Comparison of ENCODE assay signal across 1 cellular context in the genomic region with DNA sequence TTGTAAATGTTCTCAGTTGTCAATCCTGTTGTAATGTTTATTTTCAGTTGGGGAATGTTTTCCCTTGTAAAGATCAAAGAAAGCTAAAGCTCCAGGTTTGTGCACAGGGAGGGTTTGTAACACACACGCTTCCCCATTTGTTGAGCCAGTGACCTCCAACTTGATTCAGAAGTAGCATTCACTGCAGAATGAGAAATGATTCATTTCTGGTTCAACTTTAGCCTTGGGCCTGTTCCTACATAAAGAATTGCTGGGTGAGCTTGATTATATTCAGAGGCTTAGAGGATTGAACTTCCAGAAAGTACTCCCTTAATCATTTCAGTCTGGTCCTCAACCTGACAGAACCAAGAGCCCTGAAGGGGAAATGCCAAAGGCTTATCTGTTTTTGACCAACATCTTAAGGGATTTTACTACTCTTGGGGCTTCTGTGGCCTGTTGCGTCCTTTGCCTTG.
TF ChIP-seq lines count a peak whose summit lies in the region.

No MANE protein-coding gene starts in this region.

TF ChIP-seq in HepG2, 621 proteins besides CTCF, POLR2A, EP300 and RAD21 (continued from another document and continues in another):
- TF ChIP-seq, protein P1, sequence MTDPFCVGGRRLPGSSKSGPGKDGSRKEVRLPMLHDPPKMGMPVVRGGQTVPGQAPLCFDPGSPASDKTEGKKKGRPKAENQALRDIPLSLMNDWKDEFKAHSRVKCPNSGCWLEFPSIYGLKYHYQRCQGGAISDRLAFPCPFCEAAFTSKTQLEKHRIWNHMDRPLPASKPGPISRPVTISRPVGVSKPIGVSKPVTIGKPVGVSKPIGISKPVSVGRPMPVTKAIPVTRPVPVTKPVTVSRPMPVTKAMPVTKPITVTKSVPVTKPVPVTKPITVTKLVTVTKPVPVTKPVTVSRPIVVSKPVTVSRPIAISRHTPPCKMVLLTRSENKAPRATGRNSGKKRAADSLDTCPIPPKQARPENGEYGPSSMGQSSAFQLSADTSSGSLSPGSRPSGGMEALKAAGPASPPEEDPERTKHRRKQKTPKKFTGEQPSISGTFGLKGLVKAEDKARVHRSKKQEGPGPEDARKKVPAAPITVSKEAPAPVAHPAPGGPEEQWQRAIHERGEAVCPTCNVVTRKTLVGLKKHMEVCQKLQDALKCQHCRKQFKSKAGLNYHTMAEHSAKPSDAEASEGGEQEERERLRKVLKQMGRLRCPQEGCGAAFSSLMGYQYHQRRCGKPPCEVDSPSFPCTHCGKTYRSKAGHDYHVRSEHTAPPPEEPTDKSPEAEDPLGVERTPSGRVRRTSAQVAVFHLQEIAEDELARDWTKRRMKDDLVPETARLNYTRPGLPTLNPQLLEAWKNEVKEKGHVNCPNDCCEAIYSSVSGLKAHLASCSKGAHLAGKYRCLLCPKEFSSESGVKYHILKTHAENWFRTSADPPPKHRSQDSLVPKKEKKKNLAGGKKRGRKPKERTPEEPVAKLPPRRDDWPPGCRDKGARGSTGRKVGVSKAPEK (CRISPR knock-in tag; IDR thresholded peaks at IDR 0.05; ENCODE audit: borderline replicate concordance) = no peak
- TF ChIP-seq RFX3 (CRISPR knock-in tag; IDR thresholded peaks at IDR 0.05) (no peak), ASH2L (IDR thresholded peaks at IDR 0.05; ENCODE audit: insufficient read length, low read depth, low read length) (peak; percentile 43), PHF5A (CRISPR knock-in tag; IDR thresholded peaks at IDR 0.05; ENCODE audit: low read depth, unreplicated experiment) (no peak), SOX6 (IDR thresholded peaks at IDR 0.05) (no peak), SOX6 (CRISPR knock-in tag; IDR thresholded peaks at IDR 0.05) (peak; percentile 56; the same call in 1 of the 2 replicates), ZSCAN22 (CRISPR knock-in tag; IDR thresholded peaks at IDR 0.05) (no peak), TCF7L2 (IDR thresholded peaks at IDR 0.05; ENCODE audit: low read depth, low read length) (0 out of 2 replicates have a peak, but pooled peaks have one; percentile 33), BCL6 (CRISPR knock-in tag; IDR thresholded peaks at IDR 0.05) (peak; percentile 37; the same call in 1 of the 2 replicates), PRMT3 (CRISPR knock-in tag; IDR thresholded peaks at IDR 0.05; ENCODE audit: borderline replicate concordance, low read depth) (no peak), CC2D1A (CRISPR knock-in tag; IDR thresholded peaks at IDR 0.05) (no peak), ZNF143 (CRISPR knock-in tag; IDR thresholded peaks at IDR 0.05) (no peak), ZNF7 (CRISPR knock-in tag; IDR thresholded peaks at IDR 0.05) (no peak), PAF1 (CRISPR knock-in tag; IDR thresholded peaks at IDR 0.05) (no peak), ZNF234 (CRISPR knock-in tag; conservative IDR thresholded peaks at IDR 0.05) (no peak), NBN (conservative IDR thresholded peaks at IDR 0.05) (no peak), NR2C2 (CRISPR knock-in tag; IDR thresholded peaks at IDR 0.05; ENCODE audit: borderline replicate concordance) (no peak), KDM6A (CRISPR knock-in tag; IDR thresholded peaks at IDR 0.05; ENCODE audit: low read depth) (no peak), FOXO1 (CRISPR knock-in tag; IDR thresholded peaks at IDR 0.05) (no peak), HNF4G (IDR thresholded peaks at IDR 0.05; ENCODE audit: borderline replicate concordance, low read depth, low read length) (no peak), HNF4G (CRISPR knock-in tag; IDR thresholded peaks at IDR 0.05; ENCODE audit: borderline replicate concordance, low read depth) (no peak), ELF3 (CRISPR knock-in tag; IDR thresholded peaks at IDR 0.05) (peak; percentile 67)
- TF ChIP-seq, protein P2, sequence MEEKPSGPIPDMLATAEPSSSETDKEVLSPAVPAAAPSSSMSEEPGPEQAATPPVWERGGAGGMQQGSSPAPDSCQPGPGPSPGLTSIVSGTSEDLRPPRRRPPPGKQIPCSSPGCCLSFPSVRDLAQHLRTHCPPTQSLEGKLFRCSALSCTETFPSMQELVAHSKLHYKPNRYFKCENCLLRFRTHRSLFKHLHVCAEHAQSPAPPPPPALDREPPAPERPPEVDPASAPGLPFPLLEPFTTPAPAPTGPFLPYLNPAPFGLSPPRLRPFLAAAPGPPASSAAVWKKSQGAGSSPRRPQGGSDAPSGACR (CRISPR knock-in tag; IDR thresholded peaks at IDR 0.05) = no peak
- TF ChIP-seq, protein P3, sequence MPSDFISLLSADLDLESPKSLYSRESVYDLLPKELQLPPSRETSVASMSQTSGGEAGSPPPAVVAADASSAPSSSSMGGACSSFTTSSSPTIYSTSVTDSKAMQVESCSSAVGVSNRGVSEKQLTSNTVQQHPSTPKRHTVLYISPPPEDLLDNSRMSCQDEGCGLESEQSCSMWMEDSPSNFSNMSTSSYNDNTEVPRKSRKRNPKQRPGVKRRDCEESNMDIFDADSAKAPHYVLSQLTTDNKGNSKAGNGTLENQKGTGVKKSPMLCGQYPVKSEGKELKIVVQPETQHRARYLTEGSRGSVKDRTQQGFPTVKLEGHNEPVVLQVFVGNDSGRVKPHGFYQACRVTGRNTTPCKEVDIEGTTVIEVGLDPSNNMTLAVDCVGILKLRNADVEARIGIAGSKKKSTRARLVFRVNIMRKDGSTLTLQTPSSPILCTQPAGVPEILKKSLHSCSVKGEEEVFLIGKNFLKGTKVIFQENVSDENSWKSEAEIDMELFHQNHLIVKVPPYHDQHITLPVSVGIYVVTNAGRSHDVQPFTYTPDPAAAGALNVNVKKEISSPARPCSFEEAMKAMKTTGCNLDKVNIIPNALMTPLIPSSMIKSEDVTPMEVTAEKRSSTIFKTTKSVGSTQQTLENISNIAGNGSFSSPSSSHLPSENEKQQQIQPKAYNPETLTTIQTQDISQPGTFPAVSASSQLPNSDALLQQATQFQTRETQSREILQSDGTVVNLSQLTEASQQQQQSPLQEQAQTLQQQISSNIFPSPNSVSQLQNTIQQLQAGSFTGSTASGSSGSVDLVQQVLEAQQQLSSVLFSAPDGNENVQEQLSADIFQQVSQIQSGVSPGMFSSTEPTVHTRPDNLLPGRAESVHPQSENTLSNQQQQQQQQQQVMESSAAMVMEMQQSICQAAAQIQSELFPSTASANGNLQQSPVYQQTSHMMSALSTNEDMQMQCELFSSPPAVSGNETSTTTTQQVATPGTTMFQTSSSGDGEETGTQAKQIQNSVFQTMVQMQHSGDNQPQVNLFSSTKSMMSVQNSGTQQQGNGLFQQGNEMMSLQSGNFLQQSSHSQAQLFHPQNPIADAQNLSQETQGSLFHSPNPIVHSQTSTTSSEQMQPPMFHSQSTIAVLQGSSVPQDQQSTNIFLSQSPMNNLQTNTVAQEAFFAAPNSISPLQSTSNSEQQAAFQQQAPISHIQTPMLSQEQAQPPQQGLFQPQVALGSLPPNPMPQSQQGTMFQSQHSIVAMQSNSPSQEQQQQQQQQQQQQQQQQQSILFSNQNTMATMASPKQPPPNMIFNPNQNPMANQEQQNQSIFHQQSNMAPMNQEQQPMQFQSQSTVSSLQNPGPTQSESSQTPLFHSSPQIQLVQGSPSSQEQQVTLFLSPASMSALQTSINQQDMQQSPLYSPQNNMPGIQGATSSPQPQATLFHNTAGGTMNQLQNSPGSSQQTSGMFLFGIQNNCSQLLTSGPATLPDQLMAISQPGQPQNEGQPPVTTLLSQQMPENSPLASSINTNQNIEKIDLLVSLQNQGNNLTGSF (CRISPR knock-in tag; IDR thresholded peaks at IDR 0.05) = no peak
- TF ChIP-seq, protein P4, sequence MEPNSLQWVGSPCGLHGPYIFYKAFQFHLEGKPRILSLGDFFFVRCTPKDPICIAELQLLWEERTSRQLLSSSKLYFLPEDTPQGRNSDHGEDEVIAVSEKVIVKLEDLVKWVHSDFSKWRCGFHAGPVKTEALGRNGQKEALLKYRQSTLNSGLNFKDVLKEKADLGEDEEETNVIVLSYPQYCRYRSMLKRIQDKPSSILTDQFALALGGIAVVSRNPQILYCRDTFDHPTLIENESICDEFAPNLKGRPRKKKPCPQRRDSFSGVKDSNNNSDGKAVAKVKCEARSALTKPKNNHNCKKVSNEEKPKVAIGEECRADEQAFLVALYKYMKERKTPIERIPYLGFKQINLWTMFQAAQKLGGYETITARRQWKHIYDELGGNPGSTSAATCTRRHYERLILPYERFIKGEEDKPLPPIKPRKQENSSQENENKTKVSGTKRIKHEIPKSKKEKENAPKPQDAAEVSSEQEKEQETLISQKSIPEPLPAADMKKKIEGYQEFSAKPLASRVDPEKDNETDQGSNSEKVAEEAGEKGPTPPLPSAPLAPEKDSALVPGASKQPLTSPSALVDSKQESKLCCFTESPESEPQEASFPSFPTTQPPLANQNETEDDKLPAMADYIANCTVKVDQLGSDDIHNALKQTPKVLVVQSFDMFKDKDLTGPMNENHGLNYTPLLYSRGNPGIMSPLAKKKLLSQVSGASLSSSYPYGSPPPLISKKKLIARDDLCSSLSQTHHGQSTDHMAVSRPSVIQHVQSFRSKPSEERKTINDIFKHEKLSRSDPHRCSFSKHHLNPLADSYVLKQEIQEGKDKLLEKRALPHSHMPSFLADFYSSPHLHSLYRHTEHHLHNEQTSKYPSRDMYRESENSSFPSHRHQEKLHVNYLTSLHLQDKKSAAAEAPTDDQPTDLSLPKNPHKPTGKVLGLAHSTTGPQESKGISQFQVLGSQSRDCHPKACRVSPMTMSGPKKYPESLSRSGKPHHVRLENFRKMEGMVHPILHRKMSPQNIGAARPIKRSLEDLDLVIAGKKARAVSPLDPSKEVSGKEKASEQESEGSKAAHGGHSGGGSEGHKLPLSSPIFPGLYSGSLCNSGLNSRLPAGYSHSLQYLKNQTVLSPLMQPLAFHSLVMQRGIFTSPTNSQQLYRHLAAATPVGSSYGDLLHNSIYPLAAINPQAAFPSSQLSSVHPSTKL (CRISPR knock-in tag; IDR thresholded peaks at IDR 0.05) = peak; percentile 84
- TF ChIP-seq, protein P5, sequence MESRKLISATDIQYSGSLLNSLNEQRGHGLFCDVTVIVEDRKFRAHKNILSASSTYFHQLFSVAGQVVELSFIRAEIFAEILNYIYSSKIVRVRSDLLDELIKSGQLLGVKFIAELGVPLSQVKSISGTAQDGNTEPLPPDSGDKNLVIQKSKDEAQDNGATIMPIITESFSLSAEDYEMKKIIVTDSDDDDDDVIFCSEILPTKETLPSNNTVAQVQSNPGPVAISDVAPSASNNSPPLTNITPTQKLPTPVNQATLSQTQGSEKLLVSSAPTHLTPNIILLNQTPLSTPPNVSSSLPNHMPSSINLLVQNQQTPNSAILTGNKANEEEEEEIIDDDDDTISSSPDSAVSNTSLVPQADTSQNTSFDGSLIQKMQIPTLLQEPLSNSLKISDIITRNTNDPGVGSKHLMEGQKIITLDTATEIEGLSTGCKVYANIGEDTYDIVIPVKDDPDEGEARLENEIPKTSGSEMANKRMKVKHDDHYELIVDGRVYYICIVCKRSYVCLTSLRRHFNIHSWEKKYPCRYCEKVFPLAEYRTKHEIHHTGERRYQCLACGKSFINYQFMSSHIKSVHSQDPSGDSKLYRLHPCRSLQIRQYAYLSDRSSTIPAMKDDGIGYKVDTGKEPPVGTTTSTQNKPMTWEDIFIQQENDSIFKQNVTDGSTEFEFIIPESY (CRISPR knock-in tag; IDR thresholded peaks at IDR 0.05) = no peak
- TF ChIP-seq, protein P6, sequence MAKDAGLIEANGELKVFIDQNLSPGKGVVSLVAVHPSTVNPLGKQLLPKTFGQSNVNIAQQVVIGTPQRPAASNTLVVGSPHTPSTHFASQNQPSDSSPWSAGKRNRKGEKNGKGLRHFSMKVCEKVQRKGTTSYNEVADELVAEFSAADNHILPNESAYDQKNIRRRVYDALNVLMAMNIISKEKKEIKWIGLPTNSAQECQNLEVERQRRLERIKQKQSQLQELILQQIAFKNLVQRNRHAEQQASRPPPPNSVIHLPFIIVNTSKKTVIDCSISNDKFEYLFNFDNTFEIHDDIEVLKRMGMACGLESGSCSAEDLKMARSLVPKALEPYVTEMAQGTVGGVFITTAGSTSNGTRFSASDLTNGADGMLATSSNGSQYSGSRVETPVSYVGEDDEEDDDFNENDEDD (CRISPR knock-in tag; IDR thresholded peaks at IDR 0.05; ENCODE audit: borderline replicate concordance) = no peak
- TF ChIP-seq, protein P7, sequence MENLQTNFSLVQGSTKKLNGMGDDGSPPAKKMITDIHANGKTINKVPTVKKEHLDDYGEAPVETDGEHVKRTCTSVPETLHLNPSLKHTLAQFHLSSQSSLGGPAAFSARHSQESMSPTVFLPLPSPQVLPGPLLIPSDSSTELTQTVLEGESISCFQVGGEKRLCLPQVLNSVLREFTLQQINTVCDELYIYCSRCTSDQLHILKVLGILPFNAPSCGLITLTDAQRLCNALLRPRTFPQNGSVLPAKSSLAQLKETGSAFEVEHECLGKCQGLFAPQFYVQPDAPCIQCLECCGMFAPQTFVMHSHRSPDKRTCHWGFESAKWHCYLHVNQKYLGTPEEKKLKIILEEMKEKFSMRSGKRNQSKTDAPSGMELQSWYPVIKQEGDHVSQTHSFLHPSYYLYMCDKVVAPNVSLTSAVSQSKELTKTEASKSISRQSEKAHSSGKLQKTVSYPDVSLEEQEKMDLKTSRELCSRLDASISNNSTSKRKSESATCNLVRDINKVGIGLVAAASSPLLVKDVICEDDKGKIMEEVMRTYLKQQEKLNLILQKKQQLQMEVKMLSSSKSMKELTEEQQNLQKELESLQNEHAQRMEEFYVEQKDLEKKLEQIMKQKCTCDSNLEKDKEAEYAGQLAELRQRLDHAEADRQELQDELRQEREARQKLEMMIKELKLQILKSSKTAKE (CRISPR knock-in tag; IDR thresholded peaks at IDR 0.05; ENCODE audit: borderline replicate concordance) = no peak
- TF ChIP-seq, protein P8, sequence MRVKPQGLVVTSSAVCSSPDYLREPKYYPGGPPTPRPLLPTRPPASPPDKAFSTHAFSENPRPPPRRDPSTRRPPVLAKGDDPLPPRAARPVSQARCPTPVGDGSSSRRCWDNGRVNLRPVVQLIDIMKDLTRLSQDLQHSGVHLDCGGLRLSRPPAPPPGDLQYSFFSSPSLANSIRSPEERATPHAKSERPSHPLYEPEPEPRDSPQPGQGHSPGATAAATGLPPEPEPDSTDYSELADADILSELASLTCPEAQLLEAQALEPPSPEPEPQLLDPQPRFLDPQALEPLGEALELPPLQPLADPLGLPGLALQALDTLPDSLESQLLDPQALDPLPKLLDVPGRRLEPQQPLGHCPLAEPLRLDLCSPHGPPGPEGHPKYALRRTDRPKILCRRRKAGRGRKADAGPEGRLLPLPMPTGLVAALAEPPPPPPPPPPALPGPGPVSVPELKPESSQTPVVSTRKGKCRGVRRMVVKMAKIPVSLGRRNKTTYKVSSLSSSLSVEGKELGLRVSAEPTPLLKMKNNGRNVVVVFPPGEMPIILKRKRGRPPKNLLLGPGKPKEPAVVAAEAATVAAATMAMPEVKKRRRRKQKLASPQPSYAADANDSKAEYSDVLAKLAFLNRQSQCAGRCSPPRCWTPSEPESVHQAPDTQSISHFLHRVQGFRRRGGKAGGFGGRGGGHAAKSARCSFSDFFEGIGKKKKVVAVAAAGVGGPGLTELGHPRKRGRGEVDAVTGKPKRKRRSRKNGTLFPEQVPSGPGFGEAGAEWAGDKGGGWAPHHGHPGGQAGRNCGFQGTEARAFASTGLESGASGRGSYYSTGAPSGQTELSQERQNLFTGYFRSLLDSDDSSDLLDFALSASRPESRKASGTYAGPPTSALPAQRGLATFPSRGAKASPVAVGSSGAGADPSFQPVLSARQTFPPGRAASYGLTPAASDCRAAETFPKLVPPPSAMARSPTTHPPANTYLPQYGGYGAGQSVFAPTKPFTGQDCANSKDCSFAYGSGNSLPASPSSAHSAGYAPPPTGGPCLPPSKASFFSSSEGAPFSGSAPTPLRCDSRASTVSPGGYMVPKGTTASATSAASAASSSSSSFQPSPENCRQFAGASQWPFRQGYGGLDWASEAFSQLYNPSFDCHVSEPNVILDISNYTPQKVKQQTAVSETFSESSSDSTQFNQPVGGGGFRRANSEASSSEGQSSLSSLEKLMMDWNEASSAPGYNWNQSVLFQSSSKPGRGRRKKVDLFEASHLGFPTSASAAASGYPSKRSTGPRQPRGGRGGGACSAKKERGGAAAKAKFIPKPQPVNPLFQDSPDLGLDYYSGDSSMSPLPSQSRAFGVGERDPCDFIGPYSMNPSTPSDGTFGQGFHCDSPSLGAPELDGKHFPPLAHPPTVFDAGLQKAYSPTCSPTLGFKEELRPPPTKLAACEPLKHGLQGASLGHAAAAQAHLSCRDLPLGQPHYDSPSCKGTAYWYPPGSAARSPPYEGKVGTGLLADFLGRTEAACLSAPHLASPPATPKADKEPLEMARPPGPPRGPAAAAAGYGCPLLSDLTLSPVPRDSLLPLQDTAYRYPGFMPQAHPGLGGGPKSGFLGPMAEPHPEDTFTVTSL (CRISPR knock-in tag; IDR thresholded peaks at IDR 0.05; ENCODE audit: borderline replicate concordance) = peak; percentile 58; the same call in 1 of the 2 replicates
